ENCODE assay signal across 34 cellular contexts in the genomic region with DNA sequence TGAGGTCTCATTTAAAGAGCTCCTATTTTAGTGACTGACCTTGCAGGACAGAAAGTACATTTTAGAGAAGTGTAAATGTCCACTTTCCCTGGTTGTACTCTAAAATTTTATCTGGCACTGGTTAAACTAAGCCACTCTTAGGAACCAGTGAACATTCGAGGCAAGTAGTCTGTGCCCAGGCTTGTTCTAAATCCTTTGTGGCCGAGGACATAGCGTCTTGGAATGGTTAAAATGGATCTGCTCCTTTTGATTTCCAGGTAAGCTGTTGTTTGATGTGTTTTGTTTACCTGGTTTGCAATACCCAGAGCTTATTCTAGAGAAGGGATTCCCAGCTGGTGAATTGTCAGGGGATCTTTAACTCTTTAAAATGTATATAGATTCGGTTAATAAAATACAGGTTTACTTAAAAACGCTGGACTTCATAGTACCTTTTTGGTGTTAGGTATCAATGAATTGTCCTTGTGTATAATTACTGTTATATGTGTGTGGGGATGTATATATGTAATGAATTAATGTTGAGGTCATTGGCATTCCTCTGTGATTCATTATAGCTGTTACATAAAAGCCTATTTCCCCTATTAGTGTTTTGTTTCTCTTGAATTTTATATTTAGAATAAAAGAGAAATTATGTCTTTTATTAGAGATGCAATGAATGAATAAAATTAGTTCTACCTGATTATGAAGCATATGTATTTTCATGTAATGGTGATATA. TPM values are rescaled to one million over a fixed set of nuclear protein-coding genes. Genes with fewer than 3 reads are reported as not detected.
DNase-seq lines count a peak whose midpoint lies in the region; ATAC-seq, FAIRE-seq and TF ChIP-seq lines count a peak whose summit lies in the region.
"Had no signal": no experiment of that assay in that cellular context is flagged by ENCODE, and none has a peak within 500 bp of the region (broad histone marks: within the 10 kb centered on the region; RNA-seq: fewer than 3 reads in every experiment).

No MANE protein-coding gene starts in this region.

- H3K27me3 Mint-ChIP-seq in astrocyte (ENCODE audit: low read depth, unreplicated experiment) (no peaks in the 10 kb centered on the region), glutamatergic neuron (ENCODE audit: unreplicated experiment) (peaks cover 1% of the 10 kb centered on the region)
- H3K27me3 Mint-ChIP-seq in activated naive CD8-positive, alpha-beta T cell treated with anti-CD3 and anti-CD28 coated beads, Interleukin-2, amount 50 U/mL, for 24 hours: peaks cover 1% of the 10 kb centered on the region
- H3K27me3 Mint-ChIP-seq: activated T-helper 17 cell treated with anti-CD3 and anti-CD28 coated beads, Interleukin-2, amount 50 U/mL, for 72 hours; progenitor cell of endocrine pancreas had no signal

- POLR2A ChIA-PET in HCT116 (lab: Charles Lee): no interaction called here

- H3K9me3 ChIP-seq in HCT116 (ENCODE audit: control insufficient read depth in 1 of 2, insufficient read depth in 1 of 2, low read depth in 1 of 2, low read length in 2 of 2) (no peaks in the 10 kb centered on the region), astrocyte (ENCODE audit: insufficient read depth, low read depth, low read length) (no peaks in the 10 kb centered on the region)
- H3K9me3 ChIP-seq: BLaER1, colonic mucosa, neutrophil, right lobe of liver, tibial artery had no signal

- TF ChIP-seq CTCF in HCT116 (IDR thresholded peaks at IDR 0.05 in 2 of 3, conservative IDR thresholded peaks at IDR 0.05 in 1 of 3; ENCODE audit: borderline replicate concordance in 1 of 3, insufficient read depth in 1 of 3, low read depth in 2 of 3, low read length in 2 of 3) (no peak), astrocyte (IDR thresholded peaks at IDR 0.05; ENCODE audit: insufficient read depth, low read depth, low read length) (no peak), glutamatergic neuron (IDR thresholded peaks at IDR 0.05; ENCODE audit: partially characterized antibody, unreplicated experiment) (no peak)

- no peak overlapping the region for H3K4me3 Mint-ChIP-seq in astrocyte (ENCODE audit: unreplicated experiment)
- no peak overlapping the region for H3K4me3 Mint-ChIP-seq in glutamatergic neuron (ENCODE audit: unreplicated experiment)
- no peak overlapping the region for H3K4me3 Mint-ChIP-seq in activated naive CD8-positive, alpha-beta T cell treated with anti-CD3 and anti-CD28 coated beads, Interleukin-2, amount 50 U/mL, for 24 hours
- H3K4me3 Mint-ChIP-seq: activated T-helper 17 cell treated with anti-CD3 and anti-CD28 coated beads, Interleukin-2, amount 50 U/mL, for 72 hours; mesothelial cell of epicardium had no signal

- FAIRE-seq in astrocyte (lab: Jason Lieb, UNC): no peak
- FAIRE-seq: G401.6, kidney had no signal

- H3K27ac Mint-ChIP-seq in astrocyte (ENCODE audit: unreplicated experiment) (peak overlapping the region; percentile 24), glutamatergic neuron (ENCODE audit: unreplicated experiment) (peak overlapping the region; percentile 44)
- no peak overlapping the region for H3K27ac Mint-ChIP-seq in activated naive CD8-positive, alpha-beta T cell treated with anti-CD3 and anti-CD28 coated beads, Interleukin-2, amount 50 U/mL, for 24 hours
- H3K27ac Mint-ChIP-seq: activated T-helper 17 cell treated with anti-CD3 and anti-CD28 coated beads, Interleukin-2, amount 50 U/mL, for 72 hours; mesothelial cell of epicardium had no signal

- intact Hi-C loops in HCT116 (cut with micrococcal nuclease): no loop called here

- H3K4me3 ChIP-seq in HCT116 (replicated peaks in 1 of 2; ENCODE audit: low read depth in 1 of 2, low read length in 2 of 2) (no peak overlapping the region), astrocyte (ENCODE audit: insufficient read depth, low read depth, low read length) (no peak overlapping the region)
- H3K4me3 ChIP-seq: BLaER1, colonic mucosa, right lobe of liver, tibial artery had no signal

- H3K4me1 ChIP-seq in HCT116 (ENCODE audit: control insufficient read depth in 1 of 2, insufficient read depth in 2 of 2, low read length in 2 of 2) (peaks cover 48 to 61% of the 10 kb centered on the region in 2 experiments), astrocyte (ENCODE audit: insufficient read depth, low read length) (peaks cover 17% of the 10 kb centered on the region)
- H3K4me1 ChIP-seq: right lobe of liver had no signal

- H2AFZ ChIP-seq in HCT116 (ENCODE audit: low read depth, low read length, poor library complexity, severe bottlenecking): no peak overlapping the region
- H2AFZ ChIP-seq in astrocyte (ENCODE audit: low read depth, low read length): no peak overlapping the region

- BruUV-seq in HCT116 (replicated peaks; lab: Mats Ljungman, UMichigan): no TSS peak

- H3K36me3 ChIP-seq in HCT116 (ENCODE audit: control insufficient read depth in 1 of 2, insufficient read depth in 2 of 2, low read length in 2 of 2) (no peaks in the 10 kb centered on the region), astrocyte (ENCODE audit: insufficient read depth, low read length) (no peaks in the 10 kb centered on the region)
- H3K36me3 ChIP-seq: BLaER1, colonic mucosa, neutrophil, right lobe of liver, tibial artery had no signal

- H3K79me2 ChIP-seq in HCT116 (ENCODE audit: insufficient read depth, low read length) (peaks cover 95% of the 10 kb centered on the region), astrocyte (ENCODE audit: insufficient read depth, low read length) (peaks cover 99% of the 10 kb centered on the region)

- H3K9me2 ChIP-seq in HCT116 (ENCODE audit: insufficient read depth): no peaks in the 10 kb centered on the region

- no peak overlapping the region for H3K9ac ChIP-seq in HCT116 (ENCODE audit: low read length)
- H3K9ac ChIP-seq in astrocyte (ENCODE audit: low read length): no peak overlapping the region
- H3K9ac ChIP-seq: BLaER1, KMS-11 had no signal

- peaks cover 42% of the 10 kb centered on the region for H3K4me1 Mint-ChIP-seq in astrocyte (ENCODE audit: low read depth, unreplicated experiment)
- H3K4me1 Mint-ChIP-seq in glutamatergic neuron (ENCODE audit: low read depth, unreplicated experiment): peaks cover 50% of the 10 kb centered on the region
- H3K4me1 Mint-ChIP-seq in activated naive CD8-positive, alpha-beta T cell treated with anti-CD3 and anti-CD28 coated beads, Interleukin-2, amount 50 U/mL, for 24 hours: peaks cover 85% of the 10 kb centered on the region

- RAD21 ChIA-PET in HCT116 (lab: Charles Lee; ENCODE audit: low non-redundant PET in 1 of 2, low total read pairs in 2 of 2, uncharacterized antibody in 2 of 2, unreplicated experiment in 2 of 2): no interaction called here

- CTCF ChIA-PET in HCT116 (lab: Charles Lee): no interaction called here

- no peak for TF ChIP-seq RAD21 in HCT116 (IDR thresholded peaks at IDR 0.05; ENCODE audit: low read depth)

- H3K4me2 ChIP-seq in HCT116 (ENCODE audit: low read length) (0 out of 2 replicates have a peak overlapping the region, but pooled peaks have one; percentile 0), astrocyte (ENCODE audit: low read length) (no peak overlapping the region)
- H3K4me2 ChIP-seq: BLaER1, KMS-11 had no signal

- DNase-seq in EH (ENCODE audit: low read depth) (peak; percentile 21), HCT116 (ENCODE audit: low read depth, low spot score) (no peak), astrocyte (ENCODE audit: low read depth) (no peak), glutamatergic neuron (no peak), NCI-H1436 treated with DMSO at 0.1 percent for 48 hours (lab: John Stamatoyannopoulos, UW) (no peak)
- no peak for DNase-seq in activated naive CD8-positive, alpha-beta T cell treated with anti-CD3 and anti-CD28 coated beads, Interleukin-2, amount 50 U/mL, for 24 hours
- DNase-seq: activated CD4-positive, alpha-beta T cell treated with anti-CD3 and anti-CD28 coated beads, Interleukin-2, amount 50 U/mL, for 48 hours; activated CD4-positive, CD25-positive, alpha-beta regulatory T cell treated with anti-CD3 and anti-CD28 coated beads, Interleukin-2, amount 50 U/mL, for 72 hours; activated CD8-positive, alpha-beta memory T cell treated with anti-CD3 and anti-CD28 coated beads, Interleukin-2, amount 50 U/mL, for 48 hours; activated naive CD4-positive, alpha-beta T cell treated with anti-CD3 and anti-CD28 coated beads, Interleukin-2, amount 50 U/mL, for 16 hours; amniotic stem cell; effector CD8-positive, alpha-beta T cell; erythroblast; kidney; MM.1S; NCI-H1105 treated with DMSO at 0.1 percent for 48 hours; NCI-H1930; NCI-H524 treated with DMSO at 0.1 percent for 48 hours; NK-92 treated with Interleukin-12 subunit alpha and Interleukin-12 subunit beta, amount 100 ng/mL, for 24 hours; PC-3; right lobe of liver; Right ventricle myocardium superior; stimulated activated CD8-positive, alpha-beta memory T cell treated with anti-CD3 and anti-CD28 coated beads, Interleukin-4, amount 100 ng/mL, for 48 hours; tibial artery had no signal

- no peak for ATAC-seq in HCT116
- no peak for ATAC-seq in activated naive CD8-positive, alpha-beta T cell treated with anti-CD3 and anti-CD28 coated beads, Interleukin-2, amount 50 U/mL, for 24 hours
- ATAC-seq in GM21360 (IDR thresholded peaks at IDR 0.05; ENCODE audit: unreplicated experiment): no peak
- ATAC-seq: activated T-helper 17 cell treated with anti-CD3 and anti-CD28 coated beads, Interleukin-2, amount 50 U/mL, for 72 hours; PC-3; right lobe of liver had no signal

- no peaks in the 10 kb centered on the region for H3K27me3 ChIP-seq in HCT116 (ENCODE audit: insufficient read depth, low read length)
- no peaks in the 10 kb centered on the region for H3K27me3 ChIP-seq in astrocyte (ENCODE audit: insufficient read depth, low read length)
- H3K27me3 ChIP-seq: BLaER1, colonic mucosa, neutrophil, right lobe of liver, tibial artery had no signal

- H3K9me3 Mint-ChIP-seq in astrocyte (ENCODE audit: unreplicated experiment) (no peaks in the 10 kb centered on the region), glutamatergic neuron (ENCODE audit: unreplicated experiment) (peaks cover 3% of the 10 kb centered on the region)
- H3K9me3 Mint-ChIP-seq in activated naive CD8-positive, alpha-beta T cell treated with anti-CD3 and anti-CD28 coated beads, Interleukin-2, amount 50 U/mL, for 24 hours: peaks cover 13% of the 10 kb centered on the region
- H3K9me3 Mint-ChIP-seq: activated T-helper 17 cell treated with anti-CD3 and anti-CD28 coated beads, Interleukin-2, amount 50 U/mL, for 72 hours; mesothelial cell of epicardium had no signal

- H3K27ac ChIP-seq in HCT116 (ENCODE audit: low read depth, low read length) (no peak overlapping the region), astrocyte (ENCODE audit: low read depth, low read length) (no peak overlapping the region)
- H3K27ac ChIP-seq: BLaER1, colonic mucosa, HL-60, KMS-11, neutrophil, right lobe of liver, tibial artery had no signal

- H3K36me3 Mint-ChIP-seq in astrocyte (ENCODE audit: low read depth, unreplicated experiment) (no peaks in the 10 kb centered on the region), glutamatergic neuron (ENCODE audit: unreplicated experiment) (no peaks in the 10 kb centered on the region)
- peaks cover 43% of the 10 kb centered on the region for H3K36me3 Mint-ChIP-seq in activated naive CD8-positive, alpha-beta T cell treated with anti-CD3 and anti-CD28 coated beads, Interleukin-2, amount 50 U/mL, for 24 hours (ENCODE audit: low read depth)

- H4K20me1 ChIP-seq in HCT116 (ENCODE audit: insufficient read depth): no peaks in the 10 kb centered on the region
- peaks cover 52% of the 10 kb centered on the region for H4K20me1 ChIP-seq in astrocyte (ENCODE audit: insufficient read depth, low read length)
- H4K20me1 ChIP-seq: BLaER1 had no signal

- no peak for TF ChIP-seq POLR2A in HCT116 (IDR thresholded peaks at IDR 0.05; ENCODE audit: borderline replicate concordance, extremely low read depth, insufficient read depth, insufficient read length)

RNA-seq across cellular contexts. Expression of a gene that starts 15.8 kb away (rescaled TPM):
- total RNA-seq in HCT116 (2021; ENCODE audit: unreplicated experiment) (42.5 TPM), astrocyte (34.8 and 36.0 TPM in 2 replicates), glutamatergic neuron (ENCODE audit: unreplicated experiment) (45.7 TPM)
- polyA plus RNA-seq in HCT116 (2012): 27.3 and 33.3 TPM in 2 replicates
